Comparison of ENCODE assay signal across 9 cellular contexts in genomic region chr12:50403001-50403440, GRCh38. TPM values are rescaled to one million over a fixed set of nuclear protein-coding genes. Genes with fewer than 3 reads are reported as not detected.
DNase-seq lines count a peak whose midpoint lies in the region; ATAC-seq, FAIRE-seq and TF ChIP-seq lines count a peak whose summit lies in the region.
"Had no signal": no experiment of that assay in that cellular context is flagged by ENCODE, and none has a peak within 500 bp of the region (broad histone marks: within the 10 kb centered on the region; RNA-seq: fewer than 3 reads in every experiment).

No MANE protein-coding gene starts in this region.

- H3K27me3 ChIP-seq in keratinocyte (ENCODE audit: control insufficient read depth, extremely low read depth, insufficient read depth, low read length) (no peaks in the 10 kb centered on the region), thyroid gland (no peaks in the 10 kb centered on the region)

- POLR2A ChIA-PET in activated CD8-positive, alpha-beta T cell treated with anti-CD3 and anti-CD28 coated beads, Interleukin-2, amount 10 ng/mL, durations not matched to agents 7 days and 5 days (lab: Charles Lee) = interaction anchor here (0.6 to 0.7 kb wide), 2 partner anchors 494 to 836 kb away, joined by 3 to 4 read pairs; no protein-coding TSS in a partner anchor

- intact Hi-C loops in thyroid gland (cut with DNase I) = no loop called here

- H3K9ac ChIP-seq in keratinocyte (ENCODE audit: control insufficient read depth, extremely low read depth, insufficient read depth, low read length) = peak overlapping the region; percentile 81

- H3K4me3 Mint-ChIP-seq in activated T-cell treated with anti-CD3 and anti-CD28 coated beads, Interleukin-2, amount 50 U/mL, for 72 hours = peak overlapping the region; percentile 89 to 96
- peak overlapping the region; percentile 95 for H3K4me3 Mint-ChIP-seq in activated CD8-positive, alpha-beta T cell treated with anti-CD3 and anti-CD28 coated beads, Interleukin-2, amount 10 ng/mL, durations not matched to agents 7 days and 5 days

- peaks cover 3% of the 10 kb centered on the region for H4K20me1 ChIP-seq in keratinocyte (ENCODE audit: control insufficient read depth, extremely low read depth, insufficient read depth, low read length)

- no peak for ATAC-seq in activated T-cell treated with anti-CD3 and anti-CD28 coated beads, Interleukin-2, amount 50 U/mL, for 72 hours (replicated peaks in 1 of 2)
- no peak for ATAC-seq in activated CD8-positive, alpha-beta T cell treated with anti-CD3 and anti-CD28 coated beads, Interleukin-2, amount 10 ng/mL, durations not matched to agents 7 days and 5 days
- ATAC-seq in GM21576 (IDR thresholded peaks at IDR 0.05; ENCODE audit: unreplicated experiment) = no peak

- CTCF ChIA-PET in activated CD8-positive, alpha-beta T cell treated with anti-CD3 and anti-CD28 coated beads, Interleukin-2, amount 10 ng/mL, durations not matched to agents 7 days and 5 days (lab: Charles Lee) = interaction anchor here (1.2 to 1.7 kb wide), 2 partner anchors 17 to 292 kb away, joined by 3 to 6 read pairs; partner anchors contain the start of gene COX14

- FAIRE-seq in keratinocyte (lab: Jason Lieb, UNC) = no peak

- peaks cover 0 to 3% of the 10 kb centered on the region in 2 donors for H3K9me3 Mint-ChIP-seq in activated T-cell treated with anti-CD3 and anti-CD28 coated beads, Interleukin-2, amount 50 U/mL, for 72 hours
- no peaks in the 10 kb centered on the region for H3K9me3 Mint-ChIP-seq in activated CD8-positive, alpha-beta T cell treated with anti-CD3 and anti-CD28 coated beads, Interleukin-2, amount 10 ng/mL, durations not matched to agents 7 days and 5 days (ENCODE audit: insufficient read depth)

- H3K27me3 Mint-ChIP-seq in activated T-cell treated with anti-CD3 and anti-CD28 coated beads, Interleukin-2, amount 50 U/mL, for 72 hours (ENCODE audit: low read depth) = no peaks in the 10 kb centered on the region
- H3K27me3 Mint-ChIP-seq in activated CD8-positive, alpha-beta T cell treated with anti-CD3 and anti-CD28 coated beads, Interleukin-2, amount 10 ng/mL, durations not matched to agents 7 days and 5 days (ENCODE audit: low read depth) = no peaks in the 10 kb centered on the region

- peaks cover 28% of the 10 kb centered on the region for H3K4me1 Mint-ChIP-seq in activated T-cell treated with anti-CD3 and anti-CD28 coated beads, Interleukin-2, amount 50 U/mL, for 72 hours (ENCODE audit: low read depth)
- peaks cover 25% of the 10 kb centered on the region for H3K4me1 Mint-ChIP-seq in activated CD8-positive, alpha-beta T cell treated with anti-CD3 and anti-CD28 coated beads, Interleukin-2, amount 10 ng/mL, durations not matched to agents 7 days and 5 days (ENCODE audit: low read depth)

- H3K4me1 ChIP-seq in keratinocyte (ENCODE audit: control insufficient read depth, extremely low read depth, insufficient read depth, low read length) = peaks cover 3% of the 10 kb centered on the region
- H3K4me1 ChIP-seq in thyroid gland = peaks cover 0 to 10% of the 10 kb centered on the region in 2 donors

- no peak overlapping the region for H2AFZ ChIP-seq in keratinocyte (ENCODE audit: control insufficient read depth, low read length)

- no peak for TF ChIP-seq CTCF in keratinocyte (optimal IDR thresholded peaks at IDR 0.05 in 1 of 3, IDR thresholded peaks at IDR 0.05 in 1 of 3, conservative IDR thresholded peaks at IDR 0.05 in 1 of 3; ENCODE audit: extremely low read depth in 1 of 3, insufficient read depth in 2 of 3, low read length in 3 of 3)
- no peak for TF ChIP-seq CTCF in thyroid gland (IDR thresholded peaks at IDR 0.05)

- no peaks in the 10 kb centered on the region for H3K9me1 ChIP-seq in keratinocyte (ENCODE audit: control insufficient read depth, extremely low read depth, insufficient read depth, low read length)

- no peaks in the 10 kb centered on the region for H3K36me3 ChIP-seq in keratinocyte (ENCODE audit: control insufficient read depth in 2 of 2, extremely low read depth in 1 of 2, insufficient read depth in 2 of 2, low read length in 2 of 2)
- no peaks in the 10 kb centered on the region for H3K36me3 ChIP-seq in thyroid gland

- no peak for TF ChIP-seq POLR2A in thyroid gland (IDR thresholded peaks at IDR 0.05)

- H3K4me3 ChIP-seq in keratinocyte (ENCODE audit: control insufficient read depth in 2 of 3, extremely low read depth in 1 of 3, insufficient read depth in 2 of 3, low read depth in 1 of 3, low read length in 3 of 3) = peak overlapping the region; percentile 93 to 95 (median 93)
- peak overlapping the region in 1 of 3 donors; percentile 70 for H3K4me3 ChIP-seq in thyroid gland (replicated peaks in 1 of 3)

- no peak for DNase-seq in activated T-cell treated with anti-CD3 and anti-CD28 coated beads, Interleukin-2, amount 50 U/mL, for 72 hours
- DNase-seq in activated T-cell treated with anti-CD3 and anti-CD28 coated beads for 4 hours (no peak), keratinocyte (ENCODE audit: low read depth, low spot score) (no peak), thyroid gland (no peak), ACHN (no peak)
- DNase-seq in activated CD8-positive, alpha-beta T cell treated with anti-CD3 and anti-CD28 coated beads, Interleukin-2, amount 10 ng/mL, durations not matched to agents 7 days and 5 days = no peak
- no peak for DNase-seq in activated effector memory CD4-positive, alpha-beta T cell treated with anti-CD3 and anti-CD28 coated beads, Interleukin-2, amount 50 U/mL, for 16 hours
- DNase-seq: DMS79 treated with DMSO at 0.1 percent for 48 hours had no signal

- WGBS in thyroid gland, 2 donors = 39 to 41% methylated on average over 3 of the region's 3 CpGs

- H3K4me2 ChIP-seq in keratinocyte (ENCODE audit: control insufficient read depth, extremely low read depth, insufficient read depth, low read depth, low read length) = peak overlapping the region; percentile 90

- H3K9me3 ChIP-seq in keratinocyte (ENCODE audit: control insufficient read depth, low read depth, low read length) (no peaks in the 10 kb centered on the region), thyroid gland (no peaks in the 10 kb centered on the region)

- H3K36me3 Mint-ChIP-seq in activated T-cell treated with anti-CD3 and anti-CD28 coated beads, Interleukin-2, amount 50 U/mL, for 72 hours (ENCODE audit: insufficient read depth in 2 of 2) = peaks cover 10 to 11% of the 10 kb centered on the region in 2 donors
- peaks cover 11% of the 10 kb centered on the region for H3K36me3 Mint-ChIP-seq in activated CD8-positive, alpha-beta T cell treated with anti-CD3 and anti-CD28 coated beads, Interleukin-2, amount 10 ng/mL, durations not matched to agents 7 days and 5 days (ENCODE audit: low read depth)

- H3K27ac Mint-ChIP-seq in activated T-cell treated with anti-CD3 and anti-CD28 coated beads, Interleukin-2, amount 50 U/mL, for 72 hours = peak overlapping the region; percentile 91
- H3K27ac Mint-ChIP-seq in activated CD8-positive, alpha-beta T cell treated with anti-CD3 and anti-CD28 coated beads, Interleukin-2, amount 10 ng/mL, durations not matched to agents 7 days and 5 days = no peak overlapping the region

- H3K79me2 ChIP-seq in keratinocyte (ENCODE audit: control insufficient read depth, insufficient read depth, low read length) = peaks cover 73% of the 10 kb centered on the region

- peak overlapping the region; percentile 90 for H3K27ac ChIP-seq in keratinocyte (ENCODE audit: control insufficient read depth, insufficient read depth, low read length)
- H3K27ac ChIP-seq in thyroid gland = peak overlapping the region; percentile 67 to 95 (median 94)

- dilution Hi-C loops in keratinocyte (cut with MboI; ENCODE audit: extremely low pct_ligation_motif_present, low sequenced_read_pairs) = no loop called here

- in situ Hi-C loops in ACHN (cut with HindIII; ENCODE audit: low pct_ligation_motif_present, low pct_unique_long_range_greater_than_20kb, low sequenced_read_pairs) = no loop called here

RNA-seq across cellular contexts. Expression of gene LARP4, which starts 2.3 kb away (rescaled TPM):
- total RNA-seq in activated T-cell treated with anti-CD3 and anti-CD28 coated beads, Interleukin-2, amount 50 U/mL, for 72 hours = 10 to 100 TPM; 51.3 to 66.1 TPM
- 10 to 100 TPM; 59.2 to 60.1 TPM for total RNA-seq in activated CD8-positive, alpha-beta T cell treated with anti-CD3 and anti-CD28 coated beads, Interleukin-2, amount 10 ng/mL, durations not matched to agents 7 days and 5 days
- 20.5 to 33.2 TPM (median 29.7 TPM) in 3 replicates for polyA plus RNA-seq in keratinocyte
- 29.4 TPM for polyA plus RNA-seq in keratinocyte (2011; ENCODE audit: low read depth)
- polyA plus RNA-seq in keratinocyte (2011; cell fraction: cytosol; rRNA removed) = 12.5 and 30.0 TPM in 2 replicates
- 35.2 and 42.6 TPM in 2 replicates for polyA plus RNA-seq in keratinocyte (2011; cell fraction: nucleus; rRNA removed)
- polyA plus RNA-seq in keratinocyte (2012; ENCODE audit: low replicate concordance) = 16.6 and 26.3 TPM in 2 replicates
- 10.2 to 53.4 TPM (median 30.8 TPM) in 3 replicates for polyA minus RNA-seq in keratinocyte
- polyA minus RNA-seq in keratinocyte (2011; cell fraction: cytosol; rRNA and poly(A)+ RNA removed) = 29.9 TPM
- 34.4 and 74.0 TPM in 2 replicates for polyA minus RNA-seq in keratinocyte (2011; cell fraction: nucleus; rRNA and poly(A)+ RNA removed)
- 10 to 100 TPM; 42.5 to 77.3 (median 50.0) TPM for total RNA-seq in thyroid gland

RNA-seq across cellular contexts. Expression of gene FAM186A, which starts 6.6 kb away (rescaled TPM):
- total RNA-seq in activated T-cell treated with anti-CD3 and anti-CD28 coated beads, Interleukin-2, amount 50 U/mL, for 72 hours = not detected
- total RNA-seq in activated CD8-positive, alpha-beta T cell treated with anti-CD3 and anti-CD28 coated beads, Interleukin-2, amount 10 ng/mL, durations not matched to agents 7 days and 5 days = not detected
- not detected in 3 replicates for polyA plus RNA-seq in keratinocyte
- not detected for polyA plus RNA-seq in keratinocyte (2011; ENCODE audit: low read depth)
- not detected in 2 replicates for polyA plus RNA-seq in keratinocyte (2011; cell fraction: cytosol; rRNA removed)
- not detected in 2 replicates for polyA plus RNA-seq in keratinocyte (2011; cell fraction: nucleus; rRNA removed)
- 0.03 and 0.05 TPM in 2 replicates for polyA plus RNA-seq in keratinocyte (2012; ENCODE audit: low replicate concordance)
- polyA minus RNA-seq in keratinocyte = not detected in 3 replicates
- not detected for polyA minus RNA-seq in keratinocyte (2011; cell fraction: cytosol; rRNA and poly(A)+ RNA removed)
- polyA minus RNA-seq in keratinocyte (2011; cell fraction: nucleus; rRNA and poly(A)+ RNA removed) = not detected in 2 replicates
- not detected for total RNA-seq in thyroid gland
